In genomic region chr19:34732548-34733255, GRCh38 we compare ENCODE assay signal across 9 cellular contexts. TPM values are rescaled to one million over a fixed set of nuclear protein-coding genes. Genes with fewer than 3 reads are reported as not detected.
DNase-seq lines count a peak whose midpoint lies in the region; ATAC-seq and TF ChIP-seq lines count a peak whose summit lies in the region.
"Had no signal": no experiment of that assay in that cellular context is flagged by ENCODE, and none has a peak within 500 bp of the region (broad histone marks: within the 10 kb centered on the region; RNA-seq: fewer than 3 reads in every experiment).

No MANE protein-coding gene starts in this region.

- peaks cover 18% of the 10 kb centered on the region for H3K36me3 Mint-ChIP-seq in T-helper 2 cell treated with Interferon-gamma antibody and Interleukin-4, amounts not matched to agents 5 μg/mL and 100 μg/mL, for 36 hours (ENCODE audit: low read depth)
- peaks cover 14% of the 10 kb centered on the region for H3K36me3 Mint-ChIP-seq in activated T-helper 17 cell treated with anti-CD3 and anti-CD28 coated beads, Interleukin-2, amount 50 U/mL, for 72 hours (ENCODE audit: low read depth)

- H3K27me3 ChIP-seq in thoracic aorta (replicated peaks; ENCODE audit: insufficient read depth), result no peaks in the 10 kb centered on the region

- TF ChIP-seq CTCF in thoracic aorta (IDR thresholded peaks at IDR 0.05), result no peak

- peak overlapping the region; percentile 98 for H3K27ac ChIP-seq in thoracic aorta

- DNase-seq in T-helper 2 cell treated with Interferon-gamma antibody and Interleukin-4, amounts not matched to agents 5 μg/mL and 100 μg/mL, for 36 hours (ENCODE audit: low spot score), result no peak
- DNase-seq in T-helper 2 cell, result no peak
- DNase-seq in left colon, result peak; percentile 23 to 32
- no peak for DNase-seq in thoracic aorta (ENCODE audit: low spot score)
- no peak for DNase-seq in KBM-7
- no peak for DNase-seq in NOMO-1 treated with dmso at 0.1 percent for 144 hours (lab: John Stamatoyannopoulos, UW; ENCODE audit: unreplicated experiment)

- peaks cover 20% of the 10 kb centered on the region for H3K4me1 Mint-ChIP-seq in T-helper 2 cell treated with Interferon-gamma antibody and Interleukin-4, amounts not matched to agents 5 μg/mL and 100 μg/mL, for 36 hours (ENCODE audit: low read depth)
- H3K4me1 Mint-ChIP-seq in activated T-helper 17 cell treated with anti-CD3 and anti-CD28 coated beads, Interleukin-2, amount 50 U/mL, for 72 hours, result peaks cover 11% of the 10 kb centered on the region

- H3K9me3 Mint-ChIP-seq in T-helper 2 cell treated with Interferon-gamma antibody and Interleukin-4, amounts not matched to agents 5 μg/mL and 100 μg/mL, for 36 hours, result peaks cover 20% of the 10 kb centered on the region
- H3K9me3 Mint-ChIP-seq in activated T-helper 17 cell treated with anti-CD3 and anti-CD28 coated beads, Interleukin-2, amount 50 U/mL, for 72 hours, result no peaks in the 10 kb centered on the region

- in situ Hi-C loops in KBM-7 (cut with MboI; ENCODE audit: low pct_unique_long_range_greater_than_20kb, low sequenced_read_pairs), result no loop called here

- peak overlapping the region; percentile 55 for H3K27ac Mint-ChIP-seq in T-helper 2 cell treated with Interferon-gamma antibody and Interleukin-4, amounts not matched to agents 5 μg/mL and 100 μg/mL, for 36 hours
- no peak overlapping the region for H3K27ac Mint-ChIP-seq in activated T-helper 17 cell treated with anti-CD3 and anti-CD28 coated beads, Interleukin-2, amount 50 U/mL, for 72 hours

- H3K4me3 Mint-ChIP-seq in T-helper 2 cell treated with Interferon-gamma antibody and Interleukin-4, amounts not matched to agents 5 μg/mL and 100 μg/mL, for 36 hours, result peak overlapping the region; percentile 54
- H3K4me3 Mint-ChIP-seq in activated T-helper 17 cell treated with anti-CD3 and anti-CD28 coated beads, Interleukin-2, amount 50 U/mL, for 72 hours, result peak overlapping the region; percentile 93

- H3K27me3 Mint-ChIP-seq in T-helper 2 cell treated with Interferon-gamma antibody and Interleukin-4, amounts not matched to agents 5 μg/mL and 100 μg/mL, for 36 hours (ENCODE audit: low read depth), result no peaks in the 10 kb centered on the region
- H3K27me3 Mint-ChIP-seq in activated T-helper 17 cell treated with anti-CD3 and anti-CD28 coated beads, Interleukin-2, amount 50 U/mL, for 72 hours, result peaks cover 7% of the 10 kb centered on the region

- intact Hi-C loops in left colon (cut with DNase I, micrococcal nuclease), result no loop called here

- peak overlapping the region; percentile 97 for H3K4me3 ChIP-seq in thoracic aorta

- peaks cover 7% of the 10 kb centered on the region for H3K36me3 ChIP-seq in thoracic aorta

- peaks cover 5 to 23% of the 10 kb centered on the region in 2 donors for H3K4me1 ChIP-seq in thoracic aorta (ENCODE audit: control insufficient read depth in 1 of 2, low read depth in 2 of 2)

- ATAC-seq in activated T-helper 17 cell treated with anti-CD3 and anti-CD28 coated beads, Interleukin-2, amount 50 U/mL, for 72 hours (replicated peaks), result no peak
- ATAC-seq in left colon, result no peak
- ATAC-seq in thoracic aorta (ENCODE audit: insufficient number of reproducible peaks, low FRiP score, low read depth), result no peak
- ATAC-seq in HG03432 (IDR thresholded peaks at IDR 0.05; ENCODE audit: unreplicated experiment), result no peak

- H3K9me3 ChIP-seq in thoracic aorta, result peaks cover 7% of the 10 kb centered on the region

RNA-seq across cellular contexts. Expression of gene ZNF181, which starts 1.3 kb away (rescaled TPM):
- 1 to 10 TPM; 2.4 to 2.6 TPM for total RNA-seq in activated T-helper 17 cell treated with anti-CD3 and anti-CD28 coated beads, Interleukin-2, amount 50 U/mL, for 72 hours
- total RNA-seq in left colon (10 to 100 TPM in 1 of 2 donors, 1 to 10 TPM in 1; 8.4 to 10.1 TPM), thoracic aorta (10 to 100 TPM; 23.0 to 78.0 TPM)

RNA-seq across cellular contexts. Expression of gene ZNF599, which starts 40.3 kb away (rescaled TPM):
- total RNA-seq in activated T-helper 17 cell treated with anti-CD3 and anti-CD28 coated beads, Interleukin-2, amount 50 U/mL, for 72 hours, result 1 to 10 TPM; 3.1 to 3.4 TPM
- 1 to 10 TPM; 3.6 to 3.8 TPM for total RNA-seq in left colon
- total RNA-seq in thoracic aorta, result 1 to 10 TPM; 5.1 to 6.4 TPM

RNA-seq across cellular contexts. Expression of gene ZNF302, which starts 55.2 kb away (rescaled TPM):
- total RNA-seq in activated T-helper 17 cell treated with anti-CD3 and anti-CD28 coated beads, Interleukin-2, amount 50 U/mL, for 72 hours, result 10 to 100 TPM in 1 of 2 donors, 1 to 10 TPM in 1; 7.7 to 11.7 TPM
- total RNA-seq in left colon (10 to 100 TPM; 14.6 to 15.4 TPM), thoracic aorta (10 to 100 TPM; 21.3 to 30.9 TPM)

RNA-seq across cellular contexts. Expression of gene SCGB2B2, which starts 55.7 kb away (rescaled TPM):
- total RNA-seq in activated T-helper 17 cell treated with anti-CD3 and anti-CD28 coated beads, Interleukin-2, amount 50 U/mL, for 72 hours, result under 1 TPM; 0.35 to 0.71 TPM
- total RNA-seq in left colon (under 1 TPM; 0.59 to 0.61 TPM), thoracic aorta (1 to 10 TPM in 1 of 2 donors, under 1 TPM in 1; 0.41 to 1.1 TPM)
- total RNA-seq: Daoy had no signal

Comparison
In these comparisons a context has a peak if more than half of its experiments do, and no peak if none do; other contexts are left out.
1. DNase-seq: peak in left colon (2 of 2); none in T-helper 2 cell treated with Interferon-gamma antibody and Interleukin-4, amounts not matched to agents 5 μg/mL and 100 μg/mL, for 36 hours (single experiment), T-helper 2 cell (0 of 5), thoracic aorta (single experiment), KBM-7 (single experiment) and NOMO-1 treated with dmso at 0.1 percent for 144 hours (single experiment).